Comparison of ENCODE assay signal across 10 cellular contexts in the genomic region with DNA sequence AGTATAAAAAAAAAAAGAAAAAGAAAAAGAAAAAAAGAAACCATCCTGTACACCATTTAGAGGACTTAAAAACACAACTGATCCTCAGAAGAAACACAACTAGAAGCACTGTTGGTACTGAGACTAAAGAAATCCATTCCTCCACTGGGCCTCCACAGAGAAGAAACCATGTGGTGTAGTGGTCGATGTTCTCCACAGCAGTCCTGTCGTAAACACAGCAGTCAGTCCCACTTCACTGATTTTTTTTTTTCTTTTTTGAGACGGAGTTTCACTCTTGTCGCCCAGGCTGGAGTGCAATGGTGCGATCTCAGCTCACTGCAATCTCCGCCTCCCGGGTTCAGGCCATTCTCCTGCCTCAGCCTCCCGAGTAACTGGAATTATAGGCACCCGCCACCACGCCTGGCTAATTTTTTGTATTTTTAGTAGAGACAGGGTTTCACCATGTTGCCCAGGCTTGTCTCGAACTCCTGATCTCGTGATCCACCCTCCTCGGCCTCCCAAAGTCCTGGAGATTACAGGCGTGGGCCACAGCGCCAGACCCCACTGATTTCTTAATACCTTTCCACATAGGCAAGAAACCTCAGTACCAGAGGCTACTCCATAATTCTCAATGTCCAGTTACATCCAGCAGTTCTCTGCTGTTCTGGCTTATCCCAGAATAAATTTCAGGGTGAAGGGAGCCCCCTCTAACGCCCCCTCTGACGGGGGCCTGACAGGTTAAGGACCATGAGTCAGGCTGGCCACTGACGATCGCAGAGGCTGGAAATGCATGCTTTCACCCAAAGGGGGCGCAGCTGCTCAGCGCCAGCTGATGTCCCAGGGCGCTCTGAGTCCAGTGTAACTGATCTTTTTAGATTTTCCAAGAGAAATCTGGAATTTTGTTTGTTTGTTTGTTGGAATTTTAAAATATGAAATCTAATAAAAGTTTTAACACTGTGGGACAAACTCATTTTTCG. TPM values are rescaled to one million over a fixed set of nuclear protein-coding genes. Genes with fewer than 3 reads are reported as not detected.
DNase-seq lines count a peak whose midpoint lies in the region; ATAC-seq and TF ChIP-seq lines count a peak whose summit lies in the region.
"Had no signal": no experiment of that assay in that cellular context is flagged by ENCODE, and none has a peak within 500 bp of the region (broad histone marks: within the 10 kb centered on the region; RNA-seq: fewer than 3 reads in every experiment).

No MANE protein-coding gene starts in this region.

- no peak overlapping the region for H3K56ac ChIP-seq in IMR-90 (ENCODE audit: extremely low read depth, insufficient read depth, low read length)

- no peaks in the 10 kb centered on the region for H3K36me3 ChIP-seq in IMR-90 (ENCODE audit: control insufficient read depth, insufficient read depth, low read length)

- peak; percentile 85 for TF ChIP-seq CTCF in IMR-90 (conservative IDR thresholded peaks at IDR 0.05; ENCODE audit: low read depth, low read length)

- TF ChIP-seq POLR2A in IMR-90 (IDR thresholded peaks at IDR 0.05; ENCODE audit: low read depth, low read length), result no peak

- WGBS in IMR-90 (ENCODE audit: extremely low coverage in 2 of 2, insufficient read length in 1 of 2), 2 experiments, result 29% methylated on average over 11 of the region's 23 CpGs; no CpG with 5 or more reads in 1 of the 2 experiments

- H3K4me2 ChIP-seq in IMR-90 (ENCODE audit: low read depth, low read length), result peak overlapping the region; percentile 77

- no peak overlapping the region for H2AFZ ChIP-seq in IMR-90 (replicated peaks; ENCODE audit: low read length, poor library complexity)

- H2AK9ac ChIP-seq in IMR-90 (replicated peaks; ENCODE audit: low read depth, low read length, poor library complexity), result no peak overlapping the region

- BruUV-seq in IMR-90 (replicated peaks; lab: Mats Ljungman, UMichigan), result no TSS peak

- H3K4me3 ChIP-seq in IMR-90 (ENCODE audit: insufficient read depth, low read depth, low read length), result peak overlapping the region; percentile 14; the same call in 1 of the 2 replicates
- H3K4me3 ChIP-seq: SK-N-MC had no signal

- no peaks in the 10 kb centered on the region for H3K36me3 Mint-ChIP-seq in activated naive CD8-positive, alpha-beta T cell treated with anti-CD3 and anti-CD28 coated beads, Interleukin-2, amount 50 U/mL, for 24 hours (ENCODE audit: low read depth)
- H3K36me3 Mint-ChIP-seq: naive B cell had no signal

- in situ Hi-C loops in IMR-90 (cut with MboI; ENCODE audit: low sequenced_read_pairs), result no loop called here

- H3K27me3 Mint-ChIP-seq in activated naive CD8-positive, alpha-beta T cell treated with anti-CD3 and anti-CD28 coated beads, Interleukin-2, amount 50 U/mL, for 24 hours, result peaks cover 11% of the 10 kb centered on the region

- no peak overlapping the region for H2BK20ac ChIP-seq in IMR-90 (ENCODE audit: low read depth, low read length)

- intact Hi-C loops in IMR-90 (cut with micrococcal nuclease), result loop anchor here (2.0 kb wide), 1 partner anchor 139 kb away; no protein-coding TSS in a partner anchor

- no peaks in the 10 kb centered on the region for H3K79me1 ChIP-seq in IMR-90 (ENCODE audit: low read depth in 1 of 2, low read length in 2 of 2)

- no peak overlapping the region for H2BK15ac ChIP-seq in IMR-90 (ENCODE audit: low read depth, low read length)

- TF ChIP-seq RAD21 in IMR-90 (IDR thresholded peaks at IDR 0.05; ENCODE audit: low read length), result peak; percentile 69

- CTCF ChIA-PET in IMR-90 (lab: Yijun Ruan, JAX), result interaction anchor here (0.6 to 1.5 kb wide), 4 partner anchors 10 to 139 kb away, joined by 3 to 6 read pairs (median 3); no protein-coding TSS in a partner anchor

- no peak overlapping the region for H3K4me3 Mint-ChIP-seq in activated naive CD8-positive, alpha-beta T cell treated with anti-CD3 and anti-CD28 coated beads, Interleukin-2, amount 50 U/mL, for 24 hours
- H3K4me3 Mint-ChIP-seq: naive B cell had no signal

- H4K5ac ChIP-seq in IMR-90 (ENCODE audit: low read depth, low read length), result no peak overlapping the region

- POLR2A ChIA-PET in IMR-90 (lab: Charles Lee; ENCODE audit: unreplicated experiment), result no interaction called here

- DNase-seq in Daoy (ENCODE audit: low read depth), result peak; percentile 58
- DNase-seq in IMR-90, result peak; percentile 46
- peak; percentile 23 for DNase-seq in activated naive CD8-positive, alpha-beta T cell treated with anti-CD3 and anti-CD28 coated beads, Interleukin-2, amount 50 U/mL, for 24 hours
- peak; percentile 59 for DNase-seq in hepatic stellate cell (ENCODE audit: low spot score)
- DNase-seq in stimulated activated CD4-positive, alpha-beta T cell treated with anti-CD3 and anti-CD28 coated beads, Interleukin-2, amount 100 ng/mL, for 24 hours, result peak; percentile 26 to 52
- no peak for DNase-seq in SW 1271 (lab: John Stamatoyannopoulos, UW)
- no peak for DNase-seq in NCI-H1436 (lab: John Stamatoyannopoulos, UW)
- DNase-seq: naive B cell had no signal

- no peak overlapping the region for H2BK5ac ChIP-seq in IMR-90 (ENCODE audit: low read depth, low read length, poor library complexity, severe bottlenecking)

- no peak overlapping the region for H3K14ac ChIP-seq in IMR-90 (replicated peaks; ENCODE audit: low read depth, low read length)

- 0 out of 2 replicates have a peak, but pooled peaks cover 2% of the 10 kb centered on the region for H3K4me1 ChIP-seq in IMR-90 (ENCODE audit: control insufficient read depth, insufficient read depth, low read length)

- no peak overlapping the region for H3K9ac ChIP-seq in IMR-90 (ENCODE audit: low read depth, low read length)

- H2BK120ac ChIP-seq in IMR-90 (ENCODE audit: low read depth, low read length), result no peak overlapping the region

- H3K9me1 ChIP-seq in IMR-90 (ENCODE audit: insufficient read depth, low read length), result peaks cover 2% of the 10 kb centered on the region; the same call in 1 of the 2 replicates

- H3K9me3 Mint-ChIP-seq in activated naive CD8-positive, alpha-beta T cell treated with anti-CD3 and anti-CD28 coated beads, Interleukin-2, amount 50 U/mL, for 24 hours, result no peaks in the 10 kb centered on the region

- H4K20me1 ChIP-seq in IMR-90 (ENCODE audit: insufficient read depth, low read length), result no peaks in the 10 kb centered on the region

- no peak overlapping the region for H3K27ac ChIP-seq in IMR-90 (ENCODE audit: insufficient read depth, low read length)
- H3K27ac ChIP-seq: SK-N-MC had no signal

- no peaks in the 10 kb centered on the region for H3K4me1 Mint-ChIP-seq in activated naive CD8-positive, alpha-beta T cell treated with anti-CD3 and anti-CD28 coated beads, Interleukin-2, amount 50 U/mL, for 24 hours

- no peak overlapping the region for H4K8ac ChIP-seq in IMR-90 (ENCODE audit: low read depth in 2 of 2, low read length in 2 of 2)

- no peak overlapping the region for H2AK5ac ChIP-seq in IMR-90 (ENCODE audit: low read depth, low read length)

- peak; percentile 99 for ATAC-seq in IMR-90 (ENCODE audit: low read depth)
- ATAC-seq in activated naive CD8-positive, alpha-beta T cell treated with anti-CD3 and anti-CD28 coated beads, Interleukin-2, amount 50 U/mL, for 24 hours, result no peak
- no peak for ATAC-seq in GM21526 (IDR thresholded peaks at IDR 0.05; ENCODE audit: low FRiP score, unreplicated experiment)

- no peak overlapping the region for H3K23ac ChIP-seq in IMR-90 (ENCODE audit: low read depth, low read length)

- no peak overlapping the region for H4K91ac ChIP-seq in IMR-90 (ENCODE audit: insufficient read depth, low read depth, low read length)

- H3K27me3 ChIP-seq in IMR-90 (ENCODE audit: control insufficient read depth, insufficient read depth, low read length), result no peaks in the 10 kb centered on the region; the same call in 1 of the 2 replicates

- no peaks in the 10 kb centered on the region for H3K9me3 ChIP-seq in IMR-90 (ENCODE audit: control insufficient read depth, insufficient read depth, low read length)

- no peak overlapping the region for H3K18ac ChIP-seq in IMR-90 (ENCODE audit: low read depth, low read length)

- no peak overlapping the region for H3K27ac Mint-ChIP-seq in activated naive CD8-positive, alpha-beta T cell treated with anti-CD3 and anti-CD28 coated beads, Interleukin-2, amount 50 U/mL, for 24 hours
- H3K27ac Mint-ChIP-seq: naive B cell had no signal

- dilution Hi-C loops in IMR-90 (cut with HindIII; ENCODE audit: low sequenced_read_pairs, unreplicated experiment), result no loop called here

- no peak overlapping the region for H3K4ac ChIP-seq in IMR-90 (ENCODE audit: low read depth, low read length)

TF ChIP-seq in IMR-90, 13 proteins besides CTCF, POLR2A, EP300 and RAD21 (continues in another document):
- TF ChIP-seq MXI1 (IDR thresholded peaks at IDR 0.05; ENCODE audit: borderline replicate concordance, low read depth, low read length) (no peak), SMC3 (IDR thresholded peaks at IDR 0.05; ENCODE audit: low read depth, low read length) (peak; percentile 39), CHD1 (IDR thresholded peaks at IDR 0.05; ENCODE audit: low read depth, low read length) (no peak), RCOR1 (IDR thresholded peaks at IDR 0.05; ENCODE audit: insufficient replicate concordance, low read length) (no peak), MAFK (IDR thresholded peaks at IDR 0.05; ENCODE audit: low read depth, low read length) (no peak), BHLHE40 (IDR thresholded peaks at IDR 0.05; ENCODE audit: low read depth, low read length) (no peak), MAZ (IDR thresholded peaks at IDR 0.05; ENCODE audit: borderline replicate concordance, low read depth, low read length) (no peak)

RNA-seq across cellular contexts. Expression of gene FFAR4, which starts 24.8 kb away (rescaled TPM):
- total RNA-seq in Daoy (2014; rRNA removed; shearing (Covaris generic)), result not detected in 2 replicates
- not detected in 2 replicates for total RNA-seq in IMR-90 (2012; rRNA removed)
- polyA plus RNA-seq in IMR-90 (2012; rRNA removed), result not detected in 2 replicates
- not detected in 2 replicates for polyA plus RNA-seq in IMR-90 (2012; cell fraction: cytosol; rRNA removed)
- polyA plus RNA-seq in IMR-90 (2012; cell fraction: nucleus; rRNA removed; ENCODE audit: low replicate concordance), result not detected in 2 replicates

RNA-seq across cellular contexts. Expression of gene CEP55, which starts 45.3 kb away (rescaled TPM):
- 98.9 and 128 TPM in 2 replicates for total RNA-seq in Daoy (2014; rRNA removed; shearing (Covaris generic))
- total RNA-seq in IMR-90 (2012; rRNA removed), result 23.5 and 30.8 TPM in 2 replicates
- 13.8 and 15.7 TPM in 2 replicates for polyA plus RNA-seq in IMR-90 (2012; rRNA removed)
- polyA plus RNA-seq in IMR-90 (2012; cell fraction: cytosol; rRNA removed), result 2.4 and 3.8 TPM in 2 replicates
- 1.1 and 5.1 TPM in 2 replicates for polyA plus RNA-seq in IMR-90 (2012; cell fraction: nucleus; rRNA removed; ENCODE audit: low replicate concordance)

RNA-seq across cellular contexts. Expression of gene RBP4, which starts 59.4 kb away (rescaled TPM):
- not detected in 2 replicates for total RNA-seq in Daoy (2014; rRNA removed; shearing (Covaris generic))
- total RNA-seq in IMR-90 (2012; rRNA removed), result not detected in 2 replicates
- not detected in 2 replicates for polyA plus RNA-seq in IMR-90 (2012; rRNA removed)
- polyA plus RNA-seq in IMR-90 (2012; cell fraction: cytosol; rRNA removed), result 0.10 and 0.39 TPM in 2 replicates
- polyA plus RNA-seq in IMR-90 (2012; cell fraction: nucleus; rRNA removed; ENCODE audit: low replicate concordance), result not detected in 2 replicates

RNA-seq across cellular contexts. Expression of gene MYOF, which starts 59.5 kb away (rescaled TPM):
- 124 and 132 TPM in 2 replicates for total RNA-seq in Daoy (2014; rRNA removed; shearing (Covaris generic))
- 281 and 332 TPM in 2 replicates for total RNA-seq in IMR-90 (2012; rRNA removed)
- 197 and 221 TPM in 2 replicates for polyA plus RNA-seq in IMR-90 (2012; rRNA removed)
- polyA plus RNA-seq in IMR-90 (2012; cell fraction: cytosol; rRNA removed), result 72.0 and 103 TPM in 2 replicates
- 86.1 and 277 TPM in 2 replicates for polyA plus RNA-seq in IMR-90 (2012; cell fraction: nucleus; rRNA removed; ENCODE audit: low replicate concordance)

Comparison
In these comparisons a context has a peak if more than half of its experiments do, and no peak if none do; other contexts are left out.
1. DNase-seq: peak in Daoy (single experiment), IMR-90 (single experiment), activated naive CD8-positive, alpha-beta T cell treated with anti-CD3 and anti-CD28 coated beads, Interleukin-2, amount 50 U/mL, for 24 hours (single experiment), hepatic stellate cell (single experiment) and stimulated activated CD4-positive, alpha-beta T cell treated with anti-CD3 and anti-CD28 coated beads, Interleukin-2, amount 100 ng/mL, for 24 hours (2 of 2); none in SW 1271 (0 of 2) and NCI-H1436 (single experiment).